13 cellular contexts compared by ENCODE assay signal in genomic region chr3:194125474-194125873, GRCh38. TPM values are rescaled to one million over a fixed set of nuclear protein-coding genes. Genes with fewer than 3 reads are reported as not detected.
"Had no signal": no experiment of that assay in that cellular context is flagged by ENCODE, and none has a peak within 500 bp of the region (broad histone marks: within the 10 kb centered on the region; RNA-seq: fewer than 3 reads in every experiment).

No MANE protein-coding gene starts in this region.

- ATAC-seq: activated T-helper 17 cell treated with anti-CD3 and anti-CD28 coated beads, Interleukin-2, amount 50 U/mL, for 72 hours; effector memory CD8-positive, alpha-beta T cell; naive thymus-derived CD4-positive, alpha-beta T cell had no signal

- H3K4me3 ChIP-seq: cardiac muscle cell, neural progenitor cell, thyroid gland had no signal

- H3K36me3 ChIP-seq: cardiac muscle cell, neural progenitor cell, thyroid gland had no signal

- DNase-seq: activated CD4-positive, alpha-beta T cell treated with anti-CD3 and anti-CD28 coated beads, Interleukin-2, amount 50 U/mL, for 4 hours; activated naive CD4-positive, alpha-beta T cell treated with Interleukin-2 at 50 U/mL for 16 hours; activated naive CD8-positive, alpha-beta T cell treated with anti-CD3 and anti-CD28 coated beads, Interleukin-2, amount 10 ng/mL, durations not matched to agents 7 days and 5 days; amygdala; effector memory CD8-positive, alpha-beta T cell; mesenchymal stem cell; naive thymus-derived CD4-positive, alpha-beta T cell; stimulated activated CD4-positive, alpha-beta T cell treated with anti-CD3 and anti-CD28 coated beads, Interleukin-2, amount 100 ng/mL, for 24 hours; stimulated activated naive CD4-positive, alpha-beta T cell treated with Interleukin-2 at 50 U/mL for 16 hours; thyroid gland had no signal

- H3K9me3 ChIP-seq: thyroid gland had no signal

- H3K27ac ChIP-seq: cardiac muscle cell, neural progenitor cell, thyroid gland had no signal

- H3K27me3 ChIP-seq: neural progenitor cell, thyroid gland had no signal

RNA-seq across cellular contexts. Expression of gene HES1, which starts 10.5 kb away (rescaled TPM):
- total RNA-seq: activated naive CD8-positive, alpha-beta T cell treated with anti-CD3 and anti-CD28 coated beads, Interleukin-2, amount 10 ng/mL, durations not matched to agents 7 days and 5 days had no signal
